1 cellular context compared by ENCODE assay signal in the genomic region with DNA sequence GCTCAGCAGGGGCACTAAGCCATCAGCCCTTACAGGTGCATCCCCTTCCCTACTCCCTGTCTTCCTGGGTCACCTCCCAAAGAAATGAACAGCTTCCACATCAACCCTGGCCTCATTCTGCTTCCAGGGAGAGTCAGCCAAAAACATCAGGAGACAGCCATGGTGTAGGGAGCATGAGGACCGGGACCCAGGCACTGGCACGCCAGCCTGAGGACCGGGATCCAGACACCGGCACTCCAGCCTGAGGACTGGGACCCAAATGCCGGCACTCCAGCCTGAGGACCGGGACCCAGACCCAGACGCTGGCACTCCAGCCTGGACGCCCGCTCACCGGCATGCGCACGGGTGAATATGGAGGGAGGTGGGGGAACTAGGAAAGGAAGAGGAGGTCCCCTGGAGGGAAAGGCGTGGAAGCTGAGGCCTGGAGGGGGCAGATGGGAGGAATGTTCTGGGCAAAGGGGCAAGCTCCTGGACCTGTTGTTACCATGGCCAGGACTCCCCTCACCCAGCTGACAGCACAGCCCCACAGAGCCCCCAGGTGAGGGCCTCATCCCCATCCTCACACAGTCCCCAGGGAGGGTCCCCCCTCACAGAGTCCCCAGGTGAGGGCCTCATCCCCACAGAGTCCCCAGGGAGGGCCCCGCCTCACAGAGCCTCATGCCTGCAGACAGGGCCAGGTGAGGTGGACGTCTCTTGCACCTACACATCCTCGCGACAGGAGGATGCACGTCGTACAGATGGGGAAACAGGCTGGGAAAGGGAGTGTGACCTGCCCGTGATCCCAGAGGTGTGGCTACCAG.
TF ChIP-seq lines count a peak whose summit lies in the region.

No MANE protein-coding gene starts in this region.

TF ChIP-seq in HepG2, 621 proteins besides CTCF, POLR2A, EP300 and RAD21:
- TF ChIP-seq MLLT10 (CRISPR knock-in tag; IDR thresholded peaks at IDR 0.05) (no peak), ZNF503 (CRISPR knock-in tag; IDR thresholded peaks at IDR 0.05) (no peak), ZNF407 (CRISPR knock-in tag; IDR thresholded peaks at IDR 0.05; ENCODE audit: not compliant biosample characterization) (no peak), ZNF337 (CRISPR knock-in tag; IDR thresholded peaks at IDR 0.05; ENCODE audit: borderline replicate concordance, low read depth) (no peak), ZNF775 (CRISPR knock-in tag; IDR thresholded peaks at IDR 0.05; ENCODE audit: borderline replicate concordance) (no peak), RBM22 (optimal IDR thresholded peaks at IDR 0.05; ENCODE audit: low read length) (no peak), JUND (CRISPR knock-in tag; IDR thresholded peaks at IDR 0.05) (no peak), ZBED4 (CRISPR knock-in tag; IDR thresholded peaks at IDR 0.05; ENCODE audit: borderline replicate concordance) (no peak), ZNF274 (CRISPR knock-in tag; IDR thresholded peaks at IDR 0.05) (no peak)
- TF ChIP-seq, protein P1, sequence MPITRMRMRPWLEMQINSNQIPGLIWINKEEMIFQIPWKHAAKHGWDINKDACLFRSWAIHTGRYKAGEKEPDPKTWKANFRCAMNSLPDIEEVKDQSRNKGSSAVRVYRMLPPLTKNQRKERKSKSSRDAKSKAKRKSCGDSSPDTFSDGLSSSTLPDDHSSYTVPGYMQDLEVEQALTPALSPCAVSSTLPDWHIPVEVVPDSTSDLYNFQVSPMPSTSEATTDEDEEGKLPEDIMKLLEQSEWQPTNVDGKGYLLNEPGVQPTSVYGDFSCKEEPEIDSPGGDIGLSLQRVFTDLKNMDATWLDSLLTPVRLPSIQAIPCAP (CRISPR knock-in tag; IDR thresholded peaks at IDR 0.05; ENCODE audit: low read depth): no peak
- TF ChIP-seq, protein P2, sequence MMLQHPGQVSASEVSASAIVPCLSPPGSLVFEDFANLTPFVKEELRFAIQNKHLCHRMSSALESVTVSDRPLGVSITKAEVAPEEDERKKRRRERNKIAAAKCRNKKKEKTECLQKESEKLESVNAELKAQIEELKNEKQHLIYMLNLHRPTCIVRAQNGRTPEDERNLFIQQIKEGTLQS (CRISPR knock-in tag; IDR thresholded peaks at IDR 0.05): no peak
- TF ChIP-seq, protein P3, sequence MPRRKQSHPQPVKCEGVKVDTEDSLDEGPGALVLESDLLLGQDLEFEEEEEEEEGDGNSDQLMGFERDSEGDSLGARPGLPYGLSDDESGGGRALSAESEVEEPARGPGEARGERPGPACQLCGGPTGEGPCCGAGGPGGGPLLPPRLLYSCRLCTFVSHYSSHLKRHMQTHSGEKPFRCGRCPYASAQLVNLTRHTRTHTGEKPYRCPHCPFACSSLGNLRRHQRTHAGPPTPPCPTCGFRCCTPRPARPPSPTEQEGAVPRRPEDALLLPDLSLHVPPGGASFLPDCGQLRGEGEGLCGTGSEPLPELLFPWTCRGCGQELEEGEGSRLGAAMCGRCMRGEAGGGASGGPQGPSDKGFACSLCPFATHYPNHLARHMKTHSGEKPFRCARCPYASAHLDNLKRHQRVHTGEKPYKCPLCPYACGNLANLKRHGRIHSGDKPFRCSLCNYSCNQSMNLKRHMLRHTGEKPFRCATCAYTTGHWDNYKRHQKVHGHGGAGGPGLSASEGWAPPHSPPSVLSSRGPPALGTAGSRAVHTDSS (CRISPR knock-in tag; conservative IDR thresholded peaks at IDR 0.05): no peak
